Comparison of ENCODE assay signal across 30 cellular contexts in the genomic region with DNA sequence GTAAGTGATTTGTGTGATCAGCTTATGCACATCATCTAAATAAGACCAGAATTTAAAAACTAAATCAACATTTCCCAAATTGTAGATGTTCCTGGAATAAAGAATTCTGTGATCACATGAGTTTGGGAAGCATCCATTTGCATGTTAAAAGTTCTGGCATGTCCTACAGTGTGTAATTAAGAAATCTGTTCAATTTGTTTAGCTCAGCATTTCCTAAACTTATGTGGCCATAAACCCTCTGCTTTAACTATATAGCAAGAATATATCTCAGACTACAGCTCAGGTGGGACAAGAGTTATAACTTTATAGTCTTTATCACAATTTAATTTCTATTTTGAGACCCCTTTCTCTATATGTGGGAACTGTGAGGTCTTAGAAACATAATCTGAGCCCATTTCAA.
"Had no signal": no experiment of that assay in that cellular context is flagged by ENCODE, and none has a peak within 500 bp of the region (broad histone marks: within the 10 kb centered on the region; RNA-seq: fewer than 3 reads in every experiment).

No MANE protein-coding gene starts in this region.

- H3K9me3 ChIP-seq: adrenal gland, body of pancreas, breast epithelium, MG63, Peyer's patch had no signal

- H3K27me3 ChIP-seq: adrenal gland, body of pancreas, breast epithelium, MG63, Peyer's patch had no signal

- H3K4me1 ChIP-seq: adrenal gland, body of pancreas, Peyer's patch had no signal

- ATAC-seq: activated CD8-positive, alpha-beta T cell treated with anti-CD3 and anti-CD28 coated beads, Interleukin-2, amount 10 ng/mL, durations not matched to agents 7 days and 5 days; activated naive CD4-positive, alpha-beta T cell treated with anti-CD3 and anti-CD28 coated beads, Interleukin-2, amount 50 U/mL, for 72 hours; body of pancreas; PC-3; Right ventricle myocardium inferior; SK-N-SH treated with all-trans-retinoic acid at 6 μM for 48 hours had no signal

- H3K36me3 Mint-ChIP-seq: activated naive CD4-positive, alpha-beta T cell treated with anti-CD3 and anti-CD28 coated beads, Interleukin-2, amount 50 U/mL, for 72 hours had no signal

- H3K36me3 ChIP-seq: adrenal gland, breast epithelium, MG63, Peyer's patch had no signal

- FAIRE-seq: astrocyte had no signal

- H3K27me3 Mint-ChIP-seq: activated CD4-positive, alpha-beta T cell treated with anti-CD3 and anti-CD28 coated beads, Interleukin-2, amount 10 ng/mL, durations not matched to agents 24 days and 14 days; activated T-cell treated with anti-CD3 and anti-CD28 coated beads, Interleukin-2, amount 50 U/mL, for 24 hours had no signal

- H3K4me3 ChIP-seq: adrenal gland, body of pancreas, breast epithelium, MG63, Peyer's patch had no signal

- H3K9me3 Mint-ChIP-seq: activated CD4-positive, alpha-beta T cell treated with anti-CD3 and anti-CD28 coated beads, Interleukin-2, amount 10 ng/mL, durations not matched to agents 24 days and 14 days; activated naive CD4-positive, alpha-beta T cell treated with anti-CD3 and anti-CD28 coated beads for 36 hours; activated naive CD4-positive, alpha-beta T cell treated with anti-CD3 and anti-CD28 coated beads, Interleukin-2, amount 50 U/mL, for 72 hours; activated T-cell treated with anti-CD3 and anti-CD28 coated beads, Interleukin-2, amount 50 U/mL, for 24 hours had no signal

- H3K27ac ChIP-seq: adrenal gland, body of pancreas, breast epithelium, Peyer's patch, RWPE1 had no signal

- H3K27ac Mint-ChIP-seq: activated CD4-positive, alpha-beta T cell treated with anti-CD3 and anti-CD28 coated beads, Interleukin-2, amount 10 ng/mL, durations not matched to agents 24 days and 14 days; activated CD8-positive, alpha-beta T cell treated with anti-CD3 and anti-CD28 coated beads, Interleukin-2, amount 10 ng/mL, durations not matched to agents 7 days and 5 days; activated naive CD4-positive, alpha-beta T cell treated with anti-CD3 and anti-CD28 coated beads for 36 hours; activated naive CD4-positive, alpha-beta T cell treated with anti-CD3 and anti-CD28 coated beads, Interleukin-2, amount 50 U/mL, for 72 hours had no signal

- H3K4me3 Mint-ChIP-seq: activated CD4-positive, alpha-beta T cell treated with anti-CD3 and anti-CD28 coated beads, Interleukin-2, amount 10 ng/mL, durations not matched to agents 24 days and 14 days; activated CD8-positive, alpha-beta T cell treated with anti-CD3 and anti-CD28 coated beads, Interleukin-2, amount 10 ng/mL, durations not matched to agents 7 days and 5 days; activated naive CD4-positive, alpha-beta T cell treated with anti-CD3 and anti-CD28 coated beads for 36 hours; activated T-cell treated with anti-CD3 and anti-CD28 coated beads, Interleukin-2, amount 50 U/mL, for 24 hours had no signal

- DNase-seq: activated CD4-positive, alpha-beta T cell treated with anti-CD3 and anti-CD28 coated beads, Interleukin-2, amount 10 ng/mL, durations not matched to agents 24 days and 14 days; activated CD4-positive, alpha-beta T cell treated with anti-CD3 and anti-CD28 coated beads, Interleukin-2, amount 50 U/mL, for 48 hours; activated CD8-positive, alpha-beta T cell treated with anti-CD3 and anti-CD28 coated beads, Interleukin-2, amount 10 ng/mL, durations not matched to agents 7 days and 5 days; activated gamma-delta T cell treated with Interleukin-2 at 50 U/mL for 16 hours; activated naive CD4-positive, alpha-beta T cell treated with anti-CD3 and anti-CD28 coated beads for 36 hours; activated T-cell treated with anti-CD3 and anti-CD28 coated beads, Interleukin-2, amount 50 U/mL, for 24 hours; adrenal gland; body of pancreas; Kasumi-1; KG1; MG63; NCI-H1048; NCI-H1436 treated with DMSO at 0.1 percent for 48 hours; NCI-H1694 treated with DMSO at 0.1 percent for 48 hours; NCI-H2029; NCI-H510A; NCI-H526; NCI-H748 treated with DMSO at 0.1 percent for 48 hours; NK-92 treated with Interleukin-12 subunit alpha and Interleukin-12 subunit beta, amount 100 ng/mL, for 24 hours; PC-3; Peyer's patch; SIG-M5; T-helper 1 cell; T1000 had no signal
